In the genomic region with DNA sequence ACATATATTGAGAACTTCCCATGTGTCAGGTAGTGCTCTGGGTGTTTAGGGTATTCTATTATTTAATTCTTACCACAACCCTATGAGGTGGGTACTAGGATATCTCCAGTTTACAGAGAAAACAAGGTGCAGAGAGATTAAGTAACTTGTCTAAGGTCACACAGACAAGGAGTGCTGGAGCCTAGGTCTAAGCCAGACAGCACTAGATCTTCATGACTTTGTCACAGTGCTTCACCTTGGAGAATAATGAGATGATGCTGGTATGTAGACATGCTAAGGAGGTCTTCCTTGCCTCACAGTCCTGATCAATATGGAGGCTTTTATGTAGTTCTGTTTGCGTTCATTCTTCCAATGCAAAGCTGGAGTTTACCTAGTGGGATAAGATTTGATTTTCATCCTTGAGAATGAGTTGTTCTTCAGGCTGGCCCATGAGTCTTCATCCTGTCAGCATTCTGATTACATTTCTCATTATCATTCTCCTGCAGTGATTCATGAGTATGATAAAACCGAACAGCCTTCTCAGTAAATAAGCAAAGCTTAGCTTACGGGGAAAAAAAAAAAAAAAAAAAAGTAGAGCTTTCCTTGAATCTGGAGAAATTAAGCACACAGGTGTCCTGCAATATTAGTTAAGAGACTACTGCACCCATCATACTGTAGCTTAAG, we compare ENCODE assay signal across 19 cellular contexts.
DNase-seq lines count a peak whose midpoint lies in the region; ATAC-seq, FAIRE-seq and TF ChIP-seq lines count a peak whose summit lies in the region.
"Had no signal": no experiment of that assay in that cellular context is flagged by ENCODE, and none has a peak within 500 bp of the region (broad histone marks: within the 10 kb centered on the region; RNA-seq: fewer than 3 reads in every experiment).

No MANE protein-coding gene starts in this region.

- WGBS in A549 (ENCODE audit: missing lambda C conversion rate), result 3% methylated on average over 3 of the region's 3 CpGs

- DNase-seq in A549 (ENCODE audit: low read depth in 1 of 2, low spot score in 1 of 2) (peak; percentile 34 to 60), LHCN-M2 (ENCODE audit: low read depth) (peak; percentile 91), brain microvascular endothelial cell (peak; percentile 78), iris pigment epithelial cell (ENCODE audit: low read depth) (peak; percentile 97), T-helper 9 cell (no peak), ascending aorta (ENCODE audit: low spot score in 2 of 2) (no peak), lower lobe of right lung (no peak)
- DNase-seq: GOT3; heart right ventricle; NCI-H1092 treated with DMSO at 0.1 percent for 48 hours; NCI-H524; nucleus accumbens; stimulated activated CD4-positive, alpha-beta T cell treated with anti-CD3 and anti-CD28 coated beads, Interleukin-15, amount 100 ng/mL, for 24 hours; upper lobe of left lung had no signal

- no peak for TF ChIP-seq EP300 in A549 (IDR thresholded peaks at IDR 0.05)

- TF ChIP-seq POLR2A in A549 (IDR thresholded peaks at IDR 0.05; ENCODE audit: low read length), result no peak

- H3K4me1 ChIP-seq in A549 (peaks cover 34% of the 10 kb centered on the region), ascending aorta (peaks cover 6 to 57% of the 10 kb centered on the region in 2 donors), lower lobe of right lung (peaks cover 24% of the 10 kb centered on the region)

- peak overlapping the region; percentile 29 for H3K4me2 ChIP-seq in A549

- peak overlapping the region; percentile 47 to 60; a peak in 5 of 6 replicates for H3K27ac ChIP-seq in A549
- peak overlapping the region; percentile 91 for H3K27ac ChIP-seq in brain microvascular endothelial cell
- peak overlapping the region in 1 of 2 donors; percentile 4 for H3K27ac ChIP-seq in ascending aorta
- no peak overlapping the region for H3K27ac ChIP-seq in lower lobe of right lung
- H3K27ac ChIP-seq: heart right ventricle, upper lobe of left lung had no signal

- H3K27me3 ChIP-seq in brain microvascular endothelial cell (replicated peaks) (no peaks in the 10 kb centered on the region), ascending aorta (no peaks in the 10 kb centered on the region), lower lobe of right lung (ENCODE audit: low read depth) (no peaks in the 10 kb centered on the region)
- H3K27me3 ChIP-seq: heart right ventricle, upper lobe of left lung had no signal

- no peaks in the 10 kb centered on the region for H3K9me3 ChIP-seq in A549
- H3K9me3 ChIP-seq in ascending aorta, result no peaks in the 10 kb centered on the region
- H3K9me3 ChIP-seq in lower lobe of right lung, result no peaks in the 10 kb centered on the region
- H3K9me3 ChIP-seq: heart right ventricle, upper lobe of left lung had no signal

- no peak for TF ChIP-seq RAD21 in A549 (conservative IDR thresholded peaks at IDR 0.05 in 1 of 2, IDR thresholded peaks at IDR 0.05 in 1 of 2)

- ATAC-seq in A549 (peak; percentile 81 to 88), lower lobe of right lung (no peak), GM21381 (IDR thresholded peaks at IDR 0.05; ENCODE audit: unreplicated experiment) (no peak)
- ATAC-seq: heart right ventricle, Right ventricle myocardium inferior had no signal

- no peak overlapping the region for H3K4me3 ChIP-seq in A549
- no peak overlapping the region for H3K4me3 ChIP-seq in brain microvascular endothelial cell (ENCODE audit: low read depth, low read length)
- H3K4me3 ChIP-seq in ascending aorta, result no peak overlapping the region
- no peak overlapping the region for H3K4me3 ChIP-seq in lower lobe of right lung
- H3K4me3 ChIP-seq: heart right ventricle, lung, upper lobe of left lung had no signal

- intact Hi-C loops in ascending aorta (cut with DNase I) (no loop called here), lower lobe of right lung (cut with DNase I) (no loop called here)

- in situ Hi-C loops in brain microvascular endothelial cell (cut with HindIII; ENCODE audit: low pct_ligation_motif_present, low sequenced_read_pairs), result no loop called here

- POLR2A ChIA-PET in A549 (lab: Yijun Ruan, JAX), result interaction anchor here (0.6 to 1.0 kb wide), 3 partner anchors 15 to 20 kb away, joined by 3 to 5 read pairs (median 4); no protein-coding TSS in a partner anchor

- CTCF ChIA-PET in A549 (lab: Yijun Ruan, JAX), result interaction anchor here (0.6 to 1.9 kb wide), 8 partner anchors 14 to 458 kb away, joined by 3 to 6 read pairs (median 3); no protein-coding TSS in a partner anchor

- H3K36me3 ChIP-seq in brain microvascular endothelial cell (replicated peaks) (no peaks in the 10 kb centered on the region), ascending aorta (no peaks in the 10 kb centered on the region), lower lobe of right lung (no peaks in the 10 kb centered on the region)
- H3K36me3 ChIP-seq: heart right ventricle, upper lobe of left lung had no signal

- no peak for FAIRE-seq in A549 (lab: Jason Lieb, UNC)
- FAIRE-seq: A204.1, GM19239 had no signal

- TF ChIP-seq CTCF in A549 (IDR thresholded peaks at IDR 0.05), result no peak
- no peak for TF ChIP-seq CTCF in brain microvascular endothelial cell (IDR thresholded peaks at IDR 0.05; ENCODE audit: low read depth, low read length, missing control alignments)
- no peak for TF ChIP-seq CTCF in ascending aorta (IDR thresholded peaks at IDR 0.05)
- TF ChIP-seq CTCF in lower lobe of right lung (IDR thresholded peaks at IDR 0.05), result no peak

TF ChIP-seq in A549, 52 proteins besides CTCF, POLR2A, EP300 and RAD21:
- TF ChIP-seq NPAS2 (CRISPR knock-in tag; IDR thresholded peaks at IDR 0.05; ENCODE audit: borderline replicate concordance) (no peak), FOSL2 (IDR thresholded peaks at IDR 0.05) (peak; percentile 60; the same call in 1 of the 2 replicates), FOSL2 (CRISPR knock-in tag; IDR thresholded peaks at IDR 0.05) (peak; percentile 81), HOXA7 (CRISPR knock-in tag; IDR thresholded peaks at IDR 0.05) (no peak), GATA3 (IDR thresholded peaks at IDR 0.05; ENCODE audit: borderline replicate concordance) (peak; percentile 62; the same call in 1 of the 2 replicates), JUNB (IDR thresholded peaks at IDR 0.05) (peak; percentile 68), CEBPB (IDR thresholded peaks at IDR 0.05) (0 out of 4 replicates have a peak, but pooled peaks of 1 of the 2 experiments have one; percentile 3)
- TF ChIP-seq, protein P1, sequence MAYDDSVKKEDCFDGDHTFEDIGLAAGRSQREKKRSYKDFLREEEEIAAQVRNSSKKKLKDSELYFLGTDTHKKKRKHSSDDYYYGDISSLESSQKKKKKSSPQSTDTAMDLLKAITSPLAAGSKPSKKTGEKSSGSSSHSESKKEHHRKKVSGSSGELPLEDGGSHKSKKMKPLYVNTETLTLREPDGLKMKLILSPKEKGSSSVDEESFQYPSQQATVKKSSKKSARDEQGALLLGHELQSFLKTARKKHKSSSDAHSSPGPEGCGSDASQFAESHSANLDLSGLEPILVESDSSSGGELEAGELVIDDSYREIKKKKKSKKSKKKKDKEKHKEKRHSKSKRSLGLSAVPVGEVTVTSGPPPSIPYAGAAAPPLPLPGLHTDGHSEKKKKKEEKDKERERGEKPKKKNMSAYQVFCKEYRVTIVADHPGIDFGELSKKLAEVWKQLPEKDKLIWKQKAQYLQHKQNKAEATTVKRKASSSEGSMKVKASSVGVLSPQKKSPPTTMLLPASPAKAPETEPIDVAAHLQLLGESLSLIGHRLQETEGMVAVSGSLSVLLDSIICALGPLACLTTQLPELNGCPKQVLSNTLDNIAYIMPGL (CRISPR knock-in tag; IDR thresholded peaks at IDR 0.05; ENCODE audit: borderline replicate concordance), result no peak

Comparison
In these comparisons a context has a peak if more than half of its experiments do, and no peak if none do; other contexts are left out.
1. ATAC-seq: peak in A549 (2 of 2); none in lower lobe of right lung (0 of 2) and GM21381 (single experiment).
2. DNase-seq: peak in A549 (2 of 2), LHCN-M2 (single experiment), brain microvascular endothelial cell (single experiment) and iris pigment epithelial cell (single experiment); none in T-helper 9 cell (single experiment), ascending aorta (0 of 2) and lower lobe of right lung (single experiment).